Comparison of ENCODE assay signal across 1 cellular context in the genomic region with DNA sequence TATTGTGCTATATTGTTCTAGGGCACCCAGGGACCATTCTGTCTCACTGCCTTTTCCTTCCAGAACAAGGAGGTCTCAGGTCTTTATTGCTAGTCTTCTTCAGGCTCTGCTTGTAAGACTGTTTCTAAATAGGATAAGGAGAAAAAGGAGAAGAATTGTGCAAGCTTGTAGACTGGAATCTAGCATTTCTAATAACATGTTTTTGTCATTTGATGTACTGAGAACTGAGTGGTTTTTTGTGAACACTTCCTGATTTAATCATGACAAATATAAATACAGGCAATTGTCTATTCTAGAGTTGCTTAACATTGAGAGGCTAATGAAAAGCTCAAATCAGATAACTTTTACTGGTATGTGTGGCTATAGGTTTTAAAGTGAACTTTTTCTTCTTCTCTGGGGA.
TF ChIP-seq lines count a peak whose summit lies in the region.

No MANE protein-coding gene starts in this region.

TF ChIP-seq in SK-N-SH, 30 proteins besides CTCF, POLR2A, EP300 and RAD21 (continued from another document):
- TF ChIP-seq, protein P1, sequence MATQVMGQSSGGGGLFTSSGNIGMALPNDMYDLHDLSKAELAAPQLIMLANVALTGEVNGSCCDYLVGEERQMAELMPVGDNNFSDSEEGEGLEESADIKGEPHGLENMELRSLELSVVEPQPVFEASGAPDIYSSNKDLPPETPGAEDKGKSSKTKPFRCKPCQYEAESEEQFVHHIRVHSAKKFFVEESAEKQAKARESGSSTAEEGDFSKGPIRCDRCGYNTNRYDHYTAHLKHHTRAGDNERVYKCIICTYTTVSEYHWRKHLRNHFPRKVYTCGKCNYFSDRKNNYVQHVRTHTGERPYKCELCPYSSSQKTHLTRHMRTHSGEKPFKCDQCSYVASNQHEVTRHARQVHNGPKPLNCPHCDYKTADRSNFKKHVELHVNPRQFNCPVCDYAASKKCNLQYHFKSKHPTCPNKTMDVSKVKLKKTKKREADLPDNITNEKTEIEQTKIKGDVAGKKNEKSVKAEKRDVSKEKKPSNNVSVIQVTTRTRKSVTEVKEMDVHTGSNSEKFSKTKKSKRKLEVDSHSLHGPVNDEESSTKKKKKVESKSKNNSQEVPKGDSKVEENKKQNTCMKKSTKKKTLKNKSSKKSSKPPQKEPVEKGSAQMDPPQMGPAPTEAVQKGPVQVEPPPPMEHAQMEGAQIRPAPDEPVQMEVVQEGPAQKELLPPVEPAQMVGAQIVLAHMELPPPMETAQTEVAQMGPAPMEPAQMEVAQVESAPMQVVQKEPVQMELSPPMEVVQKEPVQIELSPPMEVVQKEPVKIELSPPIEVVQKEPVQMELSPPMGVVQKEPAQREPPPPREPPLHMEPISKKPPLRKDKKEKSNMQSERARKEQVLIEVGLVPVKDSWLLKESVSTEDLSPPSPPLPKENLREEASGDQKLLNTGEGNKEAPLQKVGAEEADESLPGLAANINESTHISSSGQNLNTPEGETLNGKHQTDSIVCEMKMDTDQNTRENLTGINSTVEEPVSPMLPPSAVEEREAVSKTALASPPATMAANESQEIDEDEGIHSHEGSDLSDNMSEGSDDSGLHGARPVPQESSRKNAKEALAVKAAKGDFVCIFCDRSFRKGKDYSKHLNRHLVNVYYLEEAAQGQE (IDR thresholded peaks at IDR 0.05; ENCODE audit: low read depth, low read length), result no peak
- TF ChIP-seq, protein P2, sequence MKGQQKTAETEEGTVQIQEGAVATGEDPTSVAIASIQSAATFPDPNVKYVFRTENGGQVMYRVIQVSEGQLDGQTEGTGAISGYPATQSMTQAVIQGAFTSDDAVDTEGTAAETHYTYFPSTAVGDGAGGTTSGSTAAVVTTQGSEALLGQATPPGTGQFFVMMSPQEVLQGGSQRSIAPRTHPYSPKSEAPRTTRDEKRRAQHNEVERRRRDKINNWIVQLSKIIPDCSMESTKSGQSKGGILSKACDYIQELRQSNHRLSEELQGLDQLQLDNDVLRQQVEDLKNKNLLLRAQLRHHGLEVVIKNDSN (IDR thresholded peaks at IDR 0.05; ENCODE audit: borderline replicate concordance, low read depth), result no peak
- TF ChIP-seq TEAD4 (IDR thresholded peaks at IDR 0.05; ENCODE audit: borderline replicate concordance, insufficient read depth) (no peak), YY1 (IDR thresholded peaks at IDR 0.05; ENCODE audit: low read depth) (no peak), FOXM1 (IDR thresholded peaks at IDR 0.05; ENCODE audit: low read depth) (no peak), FOXJ3 (CRISPR knock-in tag; IDR thresholded peaks at IDR 0.05) (no peak), SIN3A (IDR thresholded peaks at IDR 0.05; ENCODE audit: borderline replicate concordance, low read depth, low read length) (no peak), RCOR1 (IDR thresholded peaks at IDR 0.05; ENCODE audit: low read length) (no peak)
- TF ChIP-seq, protein P3, sequence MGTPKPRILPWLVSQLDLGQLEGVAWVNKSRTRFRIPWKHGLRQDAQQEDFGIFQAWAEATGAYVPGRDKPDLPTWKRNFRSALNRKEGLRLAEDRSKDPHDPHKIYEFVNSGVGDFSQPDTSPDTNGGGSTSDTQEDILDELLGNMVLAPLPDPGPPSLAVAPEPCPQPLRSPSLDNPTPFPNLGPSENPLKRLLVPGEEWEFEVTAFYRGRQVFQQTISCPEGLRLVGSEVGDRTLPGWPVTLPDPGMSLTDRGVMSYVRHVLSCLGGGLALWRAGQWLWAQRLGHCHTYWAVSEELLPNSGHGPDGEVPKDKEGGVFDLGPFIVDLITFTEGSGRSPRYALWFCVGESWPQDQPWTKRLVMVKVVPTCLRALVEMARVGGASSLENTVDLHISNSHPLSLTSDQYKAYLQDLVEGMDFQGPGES (IDR thresholded peaks at IDR 0.05; ENCODE audit: low read depth, low read length), result no peak
